In genomic region chr22:26364066-26365015, GRCh38 we compare ENCODE assay signal across 8 cellular contexts.
DNase-seq lines count a peak whose midpoint lies in the region; ATAC-seq and TF ChIP-seq lines count a peak whose summit lies in the region.

No MANE protein-coding gene starts in this region.

- CTCF ChIA-PET in AG04450 (lab: Charles Lee): interaction anchor here (0.6 to 8.1 kb wide), 33 partner anchors 10 to 1641 kb away, joined by 3 to 258 read pairs (median 4); no protein-coding TSS in a partner anchor

- 35% methylated on average over 12 of the region's 12 CpGs for WGBS in suprapubic skin

- no peaks in the 10 kb centered on the region for H3K9me2 ChIP-seq in MM.1S (replicated peaks; ENCODE audit: insufficient read depth, low read length)

- H3K36me3 ChIP-seq in MM.1S (replicated peaks; ENCODE audit: insufficient read depth, low read length) (no peaks in the 10 kb centered on the region), RWPE2 (ENCODE audit: low read depth) (no peaks in the 10 kb centered on the region), suprapubic skin (no peaks in the 10 kb centered on the region)

- no peaks in the 10 kb centered on the region for H3F3A ChIP-seq in MM.1S (ENCODE audit: insufficient read depth, low read length)

- H2AFZ ChIP-seq in MM.1S (ENCODE audit: low read length): no peak overlapping the region

- POLR2A ChIA-PET in AG04450 (lab: Yijun Ruan, JAX): interaction anchor here (0.7 kb wide), 2 partner anchors 9 to 118 kb away, joined by 4 to 6 read pairs; no protein-coding TSS in a partner anchor

- H3K9me3 ChIP-seq in AG04450 (ENCODE audit: control insufficient read depth, insufficient read depth, low read length) (no peaks in the 10 kb centered on the region; the same call in 1 of the 2 replicates), MM.1S (replicated peaks; ENCODE audit: insufficient read depth, low read length) (no peaks in the 10 kb centered on the region), RWPE2 (ENCODE audit: severe bottlenecking) (no peaks in the 10 kb centered on the region), suprapubic skin (no peaks in the 10 kb centered on the region)

- DNase-seq in AG04450 (ENCODE audit: low read depth, low spot score) (peak; percentile 59), MM.1S (peak; percentile 87), RWPE2 (ENCODE audit: low spot score) (no peak), glutamatergic neuron (peak; percentile 70), posterior cingulate gyrus (peak in 9 of 10 donors; percentile 19 to 92 (median 57)), suprapubic skin (ENCODE audit: low spot score in 2 of 2) (no peak)
- peak; percentile 54 for DNase-seq in activated naive CD4-positive, alpha-beta T cell treated with Interleukin-2 at 50 U/mL for 16 hours

- H3K27me3 ChIP-seq in AG04450 (ENCODE audit: control insufficient read depth, insufficient read depth, low read length) (no peaks in the 10 kb centered on the region), MM.1S (replicated peaks; ENCODE audit: insufficient read depth, low read length) (peaks cover 42% of the 10 kb centered on the region), RWPE2 (ENCODE audit: insufficient read depth, poor library complexity, severe bottlenecking) (no peaks in the 10 kb centered on the region), suprapubic skin (peaks cover 31% of the 10 kb centered on the region)

- H3K27ac Mint-ChIP-seq in glutamatergic neuron (ENCODE audit: unreplicated experiment): peak overlapping the region; percentile 30

- no peaks in the 10 kb centered on the region for H3K9me3 Mint-ChIP-seq in glutamatergic neuron (ENCODE audit: unreplicated experiment)

- intact Hi-C loops in posterior cingulate gyrus (cut with DNase I): no loop called here

- H4K20me1 ChIP-seq in MM.1S (ENCODE audit: insufficient read depth, low read length): no peaks in the 10 kb centered on the region

- TF ChIP-seq POLR2A in suprapubic skin (IDR thresholded peaks at IDR 0.05): no peak

- TF ChIP-seq CTCF in AG04450 (IDR thresholded peaks at IDR 0.05; ENCODE audit: low read depth, low read length) (peak; percentile 81), MM.1S (IDR thresholded peaks at IDR 0.05; ENCODE audit: low read length) (peak; percentile 76), RWPE2 (IDR thresholded peaks at IDR 0.05; ENCODE audit: poor library complexity, severe bottlenecking) (peak; percentile 82), glutamatergic neuron (IDR thresholded peaks at IDR 0.05; ENCODE audit: partially characterized antibody, unreplicated experiment) (peak; percentile 39), suprapubic skin (IDR thresholded peaks at IDR 0.05) (peak in 1 of 2 donors; percentile 50)

- no peak overlapping the region for H3K9ac ChIP-seq in MM.1S (ENCODE audit: low read length)

- H3K4me3 ChIP-seq in AG04450 (ENCODE audit: low read depth, low read length): no peak overlapping the region
- H3K4me3 ChIP-seq in MM.1S (ENCODE audit: low read length): no peak overlapping the region
- H3K4me3 ChIP-seq in RWPE2 (ENCODE audit: severe bottlenecking): no peak overlapping the region
- no peak overlapping the region for H3K4me3 ChIP-seq in suprapubic skin

- H3K27ac ChIP-seq in AG04450 (ENCODE audit: low read depth, low read length): no peak overlapping the region
- H3K27ac ChIP-seq in MM.1S (ENCODE audit: low read length): no peak overlapping the region
- no peak overlapping the region for H3K27ac ChIP-seq in RWPE2 (ENCODE audit: poor library complexity, severe bottlenecking)
- no peak overlapping the region for H3K27ac ChIP-seq in suprapubic skin

- H3K4me1 Mint-ChIP-seq in glutamatergic neuron (ENCODE audit: low read depth, unreplicated experiment): peaks cover 10% of the 10 kb centered on the region

- no peaks in the 10 kb centered on the region for H3K4me1 ChIP-seq in MM.1S (ENCODE audit: low read length)
- no peaks in the 10 kb centered on the region for H3K4me1 ChIP-seq in RWPE2 (ENCODE audit: insufficient read depth, poor library complexity, severe bottlenecking)
- peaks cover 9% of the 10 kb centered on the region for H3K4me1 ChIP-seq in suprapubic skin

- H3K4me3 Mint-ChIP-seq in glutamatergic neuron (ENCODE audit: unreplicated experiment): no peak overlapping the region

- ATAC-seq in GM18907 (IDR thresholded peaks at IDR 0.05; ENCODE audit: unreplicated experiment): peak; percentile 68
- peak; percentile 88 for ATAC-seq in RWPE2 (ENCODE audit: low read depth)

- peaks cover 5% of the 10 kb centered on the region for H3K27me3 Mint-ChIP-seq in glutamatergic neuron (ENCODE audit: unreplicated experiment)

- no peak for TF ChIP-seq EP300 in suprapubic skin (IDR thresholded peaks at IDR 0.05)

- H3K79me2 ChIP-seq in MM.1S (ENCODE audit: low read length): no peaks in the 10 kb centered on the region

- no peaks in the 10 kb centered on the region for H3K36me3 Mint-ChIP-seq in glutamatergic neuron (ENCODE audit: unreplicated experiment)

- H3K4me2 ChIP-seq in MM.1S (ENCODE audit: low read depth, low read length): no peak overlapping the region

Comparison
In these comparisons a context has a peak if more than half of its experiments do, and no peak if none do; other contexts are left out.
1. DNase-seq: peak in AG04450 (single experiment), MM.1S (single experiment), activated naive CD4-positive, alpha-beta T cell treated with Interleukin-2 at 50 U/mL for 16 hours (single experiment), glutamatergic neuron (single experiment) and posterior cingulate gyrus (9 of 10); none in RWPE2 (single experiment) and suprapubic skin (0 of 2).